Comparison of ENCODE assay signal across 8 cellular contexts in the genomic region with DNA sequence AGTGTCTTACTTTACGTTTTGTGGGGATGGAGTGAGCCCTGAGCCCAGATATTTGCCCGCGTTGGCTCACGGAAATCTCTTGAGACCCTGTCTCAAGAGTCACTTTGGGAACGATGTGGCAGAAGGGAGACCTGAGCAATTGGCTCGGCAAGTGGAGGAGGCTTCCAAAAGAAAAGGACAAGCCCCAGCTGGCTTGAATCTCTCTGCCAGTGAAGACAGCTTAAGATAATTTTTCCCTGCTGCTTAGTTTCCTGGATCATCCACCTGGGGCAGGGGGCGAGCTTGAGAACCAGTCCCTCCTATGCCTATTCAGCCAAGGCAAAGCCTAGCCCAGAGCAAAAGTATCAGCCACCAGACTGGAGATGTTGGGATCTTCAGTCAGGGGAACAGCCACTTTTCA. TPM values are rescaled to one million over a fixed set of nuclear protein-coding genes. Genes with fewer than 3 reads are reported as not detected.
DNase-seq lines count a peak whose midpoint lies in the region; TF ChIP-seq lines count a peak whose summit lies in the region.

No MANE protein-coding gene starts in this region.

- TF ChIP-seq CTCF in right atrium auricular region (IDR thresholded peaks at IDR 0.05) (no peak), SU-DHL-6 (IDR thresholded peaks at IDR 0.05; ENCODE audit: insufficient read depth, low read length, poor library complexity, severe bottlenecking) (no peak), fibroblast of lung (conservative IDR thresholded peaks at IDR 0.05 in 1 of 2, IDR thresholded peaks at IDR 0.05 in 1 of 2; ENCODE audit: low read depth in 1 of 2, low read length in 2 of 2) (no peak)

- no peaks in the 10 kb centered on the region for H3K36me3 ChIP-seq in right atrium auricular region
- no peaks in the 10 kb centered on the region for H3K36me3 ChIP-seq in SU-DHL-6 (ENCODE audit: low read length)
- no peaks in the 10 kb centered on the region for H3K36me3 ChIP-seq in fibroblast of lung (ENCODE audit: control insufficient read depth, insufficient read depth, low read length)

- H3K4me1 ChIP-seq in right atrium auricular region (peaks cover 0 to 10% of the 10 kb centered on the region in 2 donors), fibroblast of lung (ENCODE audit: control insufficient read depth, extremely low read depth, insufficient read depth, low read length) (no peaks in the 10 kb centered on the region)

- H3K4me3 ChIP-seq in right atrium auricular region (peak overlapping the region; percentile 88 to 96), SU-DHL-6 (ENCODE audit: insufficient read depth, low read length, poor library complexity, severe bottlenecking) (peak overlapping the region; percentile 99), fibroblast of lung (replicated peaks in 1 of 4; ENCODE audit: control extremely low read depth in 1 of 4, insufficient read depth in 1 of 4, low read depth in 3 of 4, low read length in 4 of 4) (peak overlapping the region; percentile 84 to 100 (median 92))

- peaks cover 46% of the 10 kb centered on the region for H3K79me2 ChIP-seq in SU-DHL-6 (ENCODE audit: insufficient read depth, low read length)
- H3K79me2 ChIP-seq in fibroblast of lung (ENCODE audit: control insufficient read depth, insufficient read depth, low read length), result peaks cover 19% of the 10 kb centered on the region

- H3K27me3 ChIP-seq in right atrium auricular region (no peaks in the 10 kb centered on the region), SU-DHL-6 (ENCODE audit: low read length) (no peaks in the 10 kb centered on the region), fibroblast of lung (ENCODE audit: control insufficient read depth, insufficient read depth, low read length) (no peaks in the 10 kb centered on the region)

- no peaks in the 10 kb centered on the region for H3K9me3 ChIP-seq in right atrium auricular region
- H3K9me3 ChIP-seq in SU-DHL-6 (ENCODE audit: insufficient read depth, low read length), result no peaks in the 10 kb centered on the region
- no peaks in the 10 kb centered on the region for H3K9me3 ChIP-seq in fibroblast of lung (ENCODE audit: control insufficient read depth, insufficient read depth, low read depth, low read length)

- H3K9me2 ChIP-seq in SU-DHL-6 (replicated peaks; ENCODE audit: insufficient read depth, low read length), result no peaks in the 10 kb centered on the region

- intact Hi-C loops in cardiac septum (cut with DNase I), result loop anchor here (5.0 kb wide), 1 partner anchor 170 kb away; no protein-coding TSS in a partner anchor

- no peaks in the 10 kb centered on the region; the same call in 1 of the 2 replicates for H3F3A ChIP-seq in SU-DHL-6 (ENCODE audit: insufficient read depth)

- DNase-seq in right atrium auricular region (ENCODE audit: low spot score) (no peak), cardiac septum (ENCODE audit: low spot score) (no peak), fibroblast of lung (ENCODE audit: low read depth in 2 of 2) (no peak), pons (ENCODE audit: low spot score) (peak; percentile 1), SIG-M5 (lab: John Stamatoyannopoulos, UW) (no peak), MV-4-11 (lab: John Stamatoyannopoulos, UW) (no peak), GF-D8 (lab: John Stamatoyannopoulos, UW) (no peak)

- H3K27ac ChIP-seq in right atrium auricular region, result peak overlapping the region; percentile 86 to 90
- 0 out of 2 replicates have a peak overlapping the region, but pooled peaks have one; percentile 61 for H3K27ac ChIP-seq in SU-DHL-6 (ENCODE audit: low read depth, low read length)
- peak overlapping the region; percentile 87 for H3K27ac ChIP-seq in fibroblast of lung (ENCODE audit: insufficient read depth, low read length)

- H4K20me1 ChIP-seq in SU-DHL-6 (ENCODE audit: low read depth, low read length) (no peaks in the 10 kb centered on the region), fibroblast of lung (ENCODE audit: control insufficient read depth, extremely low read depth, insufficient read depth, low read length) (no peaks in the 10 kb centered on the region)

- no peak overlapping the region for H2AFZ ChIP-seq in SU-DHL-6 (ENCODE audit: low read depth, low read length, severe bottlenecking)
- H2AFZ ChIP-seq in fibroblast of lung (ENCODE audit: low read length), result peak overlapping the region; percentile 94

- H3K4me2 ChIP-seq in SU-DHL-6 (ENCODE audit: low read depth, low read length, poor library complexity, severe bottlenecking) (peak overlapping the region; percentile 86), fibroblast of lung (ENCODE audit: extremely low read depth, insufficient read depth, low read length) (peak overlapping the region; percentile 68)

- H3K9ac ChIP-seq in SU-DHL-6 (ENCODE audit: low read length) (peak overlapping the region; percentile 97), fibroblast of lung (ENCODE audit: insufficient read depth, low read length) (peak overlapping the region; percentile 91)

RNA-seq across cellular contexts. Expression of gene SEC22A, which starts 0.7 kb away (rescaled TPM):
- total RNA-seq in right atrium auricular region (10 to 100 TPM; 13.7 to 24.2 TPM), cardiac septum (8.9 TPM), fibroblast of lung (39.3 and 45.4 TPM in 2 replicates)
- polyA plus RNA-seq in fibroblast of lung, result 39.4 and 52.7 TPM in 2 replicates
- 23.8 and 28.1 TPM in 2 replicates for polyA plus RNA-seq in fibroblast of lung (2012)
- 10.0 and 12.8 TPM in 2 replicates for polyA minus RNA-seq in fibroblast of lung (ENCODE audit: low replicate concordance)
